In the genomic region with DNA sequence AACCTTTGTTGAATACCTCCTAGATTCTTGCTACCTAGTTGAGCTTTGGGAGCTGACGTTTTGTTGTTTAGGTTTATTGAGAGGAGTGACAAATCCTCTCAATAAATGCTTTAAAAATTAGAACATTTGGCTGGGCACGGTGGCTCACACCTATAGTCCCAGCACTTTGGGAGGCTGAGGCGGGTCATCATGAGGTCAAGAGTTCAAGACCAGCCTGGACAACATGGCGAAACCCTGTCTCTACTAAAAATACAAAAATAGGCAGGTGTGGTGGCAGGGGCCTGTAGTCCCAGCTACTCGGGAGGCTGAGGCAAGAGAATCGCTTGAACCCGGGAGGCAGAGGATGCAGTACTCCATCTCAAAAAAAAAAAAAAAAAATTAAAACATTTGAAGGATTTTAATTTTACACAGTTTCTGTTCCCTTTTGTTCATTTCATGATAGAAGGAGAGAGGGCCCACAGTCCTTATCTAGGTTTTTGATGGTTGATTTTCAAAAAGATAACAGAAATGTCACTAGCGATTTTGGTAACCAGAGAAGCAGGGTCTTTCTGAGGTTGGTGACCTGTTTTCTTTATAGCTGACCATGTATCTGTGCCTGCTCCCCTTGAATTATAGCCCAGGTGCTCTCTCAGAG, we compare ENCODE assay signal across 1 cellular context.
TF ChIP-seq lines count a peak whose summit lies in the region.

No MANE protein-coding gene starts in this region.

TF ChIP-seq in IMR-90, 13 proteins besides CTCF, POLR2A, EP300 and RAD21:
- TF ChIP-seq, protein P1, sequence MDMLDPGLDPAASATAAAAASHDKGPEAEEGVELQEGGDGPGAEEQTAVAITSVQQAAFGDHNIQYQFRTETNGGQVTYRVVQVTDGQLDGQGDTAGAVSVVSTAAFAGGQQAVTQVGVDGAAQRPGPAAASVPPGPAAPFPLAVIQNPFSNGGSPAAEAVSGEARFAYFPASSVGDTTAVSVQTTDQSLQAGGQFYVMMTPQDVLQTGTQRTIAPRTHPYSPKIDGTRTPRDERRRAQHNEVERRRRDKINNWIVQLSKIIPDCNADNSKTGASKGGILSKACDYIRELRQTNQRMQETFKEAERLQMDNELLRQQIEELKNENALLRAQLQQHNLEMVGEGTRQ (IDR thresholded peaks at IDR 0.05; ENCODE audit: low read depth, low read length), result no peak
- TF ChIP-seq CHD1 (IDR thresholded peaks at IDR 0.05; ENCODE audit: low read depth, low read length), result no peak
